18 cellular contexts compared by ENCODE assay signal in the genomic region with DNA sequence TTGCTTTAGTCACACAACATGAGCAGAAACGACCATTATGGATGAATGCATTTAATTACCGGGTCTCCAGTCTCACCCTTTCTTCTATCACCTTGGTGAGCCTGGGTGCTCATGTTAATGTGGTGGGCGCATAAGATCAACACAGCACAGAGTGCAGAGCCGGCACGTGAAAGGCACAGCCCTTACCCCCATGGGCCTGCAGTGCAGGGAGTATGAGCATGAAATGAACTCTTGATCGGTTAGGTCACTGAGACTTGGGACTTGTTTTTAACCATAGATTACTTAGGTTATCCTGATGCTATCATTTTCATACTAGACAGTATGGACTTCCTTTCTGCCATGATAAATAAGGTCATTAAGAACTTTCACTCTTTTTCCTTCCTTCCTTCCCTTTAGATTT.
DNase-seq lines count a peak whose midpoint lies in the region; ATAC-seq, FAIRE-seq and TF ChIP-seq lines count a peak whose summit lies in the region.
"Had no signal": no experiment of that assay in that cellular context is flagged by ENCODE, and none has a peak within 500 bp of the region (broad histone marks: within the 10 kb centered on the region; RNA-seq: fewer than 3 reads in every experiment).

No MANE protein-coding gene starts in this region.

- no peaks in the 10 kb centered on the region for H3F3A ChIP-seq in GM23338 (replicated peaks; ENCODE audit: low read depth)

- H3K4me1 ChIP-seq in GM23338 (ENCODE audit: insufficient read depth) (0 out of 2 replicates have a peak, but pooled peaks cover 5% of the 10 kb centered on the region), GM12878 (ENCODE audit: control insufficient read depth, insufficient read depth, low read length) (no peaks in the 10 kb centered on the region)
- H3K4me1 ChIP-seq: HAP-1 had no signal

- no peak overlapping the region for H2AFZ ChIP-seq in GM23338
- no peak overlapping the region for H2AFZ ChIP-seq in GM12878 (ENCODE audit: control insufficient read depth, low read depth, low read length)

- in situ Hi-C loops in GM12878 (cut with MboI), result no loop called here

- no peak overlapping the region for H3K4me2 ChIP-seq in GM23338
- H3K4me2 ChIP-seq in GM12878 (ENCODE audit: control insufficient read depth, insufficient read depth), result no peak overlapping the region
- H3K4me2 ChIP-seq: BLaER1 had no signal

- H3K4me3 ChIP-seq in GM23338 (no peak overlapping the region), GM12878 (no peak overlapping the region)
- H3K4me3 ChIP-seq: BLaER1, HAP-1 had no signal

- peaks cover 12% of the 10 kb centered on the region; the same call in 2 of the 3 replicates for H3K4me1 Mint-ChIP-seq in GM23338

- H3K27me3 Mint-ChIP-seq in GM23338 (ENCODE audit: insufficient read depth, low read depth, poor library complexity), result peaks cover 2% of the 10 kb centered on the region
- H3K27me3 Mint-ChIP-seq: CD4-positive, alpha-beta memory T cell had no signal

- RAD21 ChIA-PET in GM12878 (lab: Charles Lee; ENCODE audit: unreplicated experiment), result no interaction called here

- no peaks in the 10 kb centered on the region for H3K36me3 Mint-ChIP-seq in GM23338 (ENCODE audit: low read depth)
- H3K36me3 Mint-ChIP-seq: CD14-positive monocyte had no signal

- TF ChIP-seq POLR2A in GM12878 (IDR thresholded peaks at IDR 0.05; ENCODE audit: low read depth, low read length), result no peak

- no peak overlapping the region for H3K9ac ChIP-seq in GM12878 (ENCODE audit: control insufficient read depth, insufficient read depth, low read length)
- H3K9ac ChIP-seq: BLaER1 had no signal

- intact Hi-C loops in GM12878 (cut with micrococcal nuclease; ENCODE audit: unreplicated experiment), result no loop called here

- H3K27ac ChIP-seq in GM23338 (ENCODE audit: low read depth) (no peak overlapping the region), GM12878 (ENCODE audit: control insufficient read depth, insufficient read depth) (no peak overlapping the region)
- H3K27ac ChIP-seq: BLaER1 had no signal

- H3K27me3 ChIP-seq in GM23338 (ENCODE audit: insufficient read depth) (no peaks in the 10 kb centered on the region), GM12878 (replicated peaks in 1 of 2; ENCODE audit: control insufficient read depth in 2 of 2, insufficient read depth in 2 of 2, low read length in 1 of 2) (no peaks in the 10 kb centered on the region)
- H3K27me3 ChIP-seq: BLaER1 had no signal

- WGBS in GM12878 (ENCODE audit: insufficient coverage, insufficient replicate concordance, low lambda C conversion rate, missing lambda C conversion rate), result 82% methylated on average over 6 of the region's 6 CpGs

- H3K9me2 ChIP-seq in GM23338 (ENCODE audit: insufficient read depth), result no peaks in the 10 kb centered on the region

- TF ChIP-seq CTCF in GM23338 (conservative IDR thresholded peaks at IDR 0.05; ENCODE audit: low read depth in 2 of 2), result no peak
- no peak for TF ChIP-seq CTCF in GM12878 (IDR thresholded peaks at IDR 0.05 in 2 of 3, conservative IDR thresholded peaks at IDR 0.05 in 1 of 3; ENCODE audit: control insufficient read depth in 2 of 3, extremely low read depth in 1 of 3, insufficient read depth in 1 of 3, low read depth in 3 of 3, low read length in 3 of 3)

- H3K27ac Mint-ChIP-seq in GM23338, result peak overlapping the region; percentile 29; the same call in 1 of the 2 replicates
- H3K27ac Mint-ChIP-seq: CD14-positive monocyte; CD4-positive, alpha-beta memory T cell had no signal

- H3K36me3 ChIP-seq in GM23338 (ENCODE audit: insufficient read depth) (no peaks in the 10 kb centered on the region), GM12878 (ENCODE audit: control insufficient read depth in 2 of 2, insufficient read depth in 2 of 2, low read length in 1 of 2) (no peaks in the 10 kb centered on the region)
- H3K36me3 ChIP-seq: BLaER1, HAP-1 had no signal

- BruUV-seq in GM12878 (replicated peaks; lab: Mats Ljungman, UMichigan), result no TSS peak

- ATAC-seq in GM23338, result no peak
- no peak for ATAC-seq in GM12878
- no peak for ATAC-seq in GM18870 (IDR thresholded peaks at IDR 0.05; ENCODE audit: unreplicated experiment)
- no peak for ATAC-seq in stimulated activated naive CD8-positive, alpha-beta T cell treated with anti-CD3 and anti-CD28 coated beads, Interleukin-15, Interleukin-2, amounts not matched to agents 100 U/mL and 50 U/mL, for 24 hours

- SMC1A ChIA-PET in GM12878 (lab: Charles Lee; ENCODE audit: uncharacterized antibody, unreplicated experiment), result interaction anchor here (2.6 kb wide), 1 partner anchor 9 kb away, joined by 9 read pairs; no protein-coding TSS in a partner anchor

- no peak overlapping the region for H3K4me3 Mint-ChIP-seq in GM23338
- H3K4me3 Mint-ChIP-seq: CD14-positive monocyte; CD4-positive, alpha-beta memory T cell had no signal

- no peak for TF ChIP-seq RAD21 in GM12878 (IDR thresholded peaks at IDR 0.05; ENCODE audit: insufficient read depth, low read depth, low read length)

- POLR2A ChIA-PET in GM12878 (lab: Charles Lee), result no interaction called here

- no peaks in the 10 kb centered on the region for H4K20me1 ChIP-seq in GM23338 (replicated peaks; ENCODE audit: insufficient read depth)
- no peaks in the 10 kb centered on the region for H4K20me1 ChIP-seq in GM12878 (ENCODE audit: control insufficient read depth, insufficient read depth)
- H4K20me1 ChIP-seq: BLaER1 had no signal

- no peak for TF ChIP-seq EP300 in GM12878 (IDR thresholded peaks at IDR 0.05; ENCODE audit: borderline replicate concordance in 1 of 2, control insufficient read depth in 1 of 2, low read depth in 2 of 2, low read length in 2 of 2)

- CTCF ChIA-PET in GM12878 (lab: Yijun Ruan, JAX), result no interaction called here

- no peaks in the 10 kb centered on the region for H3K9me3 ChIP-seq in GM12878 (replicated peaks; ENCODE audit: control insufficient read depth, insufficient read depth, low read length)
- H3K9me3 ChIP-seq: BLaER1, HAP-1 had no signal

- H3K79me2 ChIP-seq in GM23338 (replicated peaks; ENCODE audit: insufficient read depth) (no peaks in the 10 kb centered on the region), GM12878 (ENCODE audit: control insufficient read depth, insufficient read depth, low read length) (no peaks in the 10 kb centered on the region)

- H3K9me3 Mint-ChIP-seq in GM23338, result no peaks in the 10 kb centered on the region
- H3K9me3 Mint-ChIP-seq: CD4-positive, alpha-beta memory T cell had no signal

- DNase-seq in GM23338 (ENCODE audit: low spot score) (no peak), NCI-H146 treated with DMSO at 0.1 percent for 48 hours (lab: John Stamatoyannopoulos, UW; ENCODE audit: unreplicated experiment) (peak; percentile 5), GM12878 (ENCODE audit: low read depth, low spot score) (no peak), islet precursor cell (peak; percentile 45), COR-L47 (lab: John Stamatoyannopoulos, UW) (no peak), NOMO-1 (lab: John Stamatoyannopoulos, UW; ENCODE audit: unreplicated experiment in 2 of 2) (no peak)
- DNase-seq in stimulated activated naive CD8-positive, alpha-beta T cell treated with anti-CD3 and anti-CD28 coated beads, Interleukin-15, Interleukin-2, amounts not matched to agents 100 U/mL and 50 U/mL, for 24 hours, result no peak
- DNase-seq: 8988T; Calu3; CD4-positive, alpha-beta memory T cell; DMS79 treated with DMSO at 0.1 percent for 48 hours; GF-D8 had no signal

- FAIRE-seq in GM12878 (lab: Jason Lieb, UNC), result peak; percentile 65
- FAIRE-seq: GM12891, H1 had no signal

TF ChIP-seq in GM23338, 12 proteins besides CTCF, POLR2A, EP300 and RAD21 (continues in another document):
- no peak for TF ChIP-seq JUNB (IDR thresholded peaks at IDR 0.05; ENCODE audit: unreplicated experiment)

TF ChIP-seq in GM12878, 131 proteins besides CTCF, POLR2A, EP300 and RAD21:
- no peak for TF ChIP-seq HDGF (IDR thresholded peaks at IDR 0.05)
- no peak for TF ChIP-seq EGR1 (IDR thresholded peaks at IDR 0.05; ENCODE audit: borderline replicate concordance in 1 of 2, low read depth in 2 of 2, low read length in 2 of 2)
- no peak for TF ChIP-seq SP1 (IDR thresholded peaks at IDR 0.05; ENCODE audit: low read depth, low read length)

Comparison
In these comparisons a context has a peak if more than half of its experiments do, and no peak if none do; other contexts are left out.
1. DNase-seq: peak in NCI-H146 treated with DMSO at 0.1 percent for 48 hours (single experiment) and islet precursor cell (single experiment); none in GM23338 (single experiment), GM12878 (single experiment), COR-L47 (single experiment), NOMO-1 (0 of 2) and stimulated activated naive CD8-positive, alpha-beta T cell treated with anti-CD3 and anti-CD28 coated beads, Interleukin-15, Interleukin-2, amounts not matched to agents 100 U/mL and 50 U/mL, for 24 hours (single experiment).